1 cellular context compared by ENCODE assay signal in the genomic region with DNA sequence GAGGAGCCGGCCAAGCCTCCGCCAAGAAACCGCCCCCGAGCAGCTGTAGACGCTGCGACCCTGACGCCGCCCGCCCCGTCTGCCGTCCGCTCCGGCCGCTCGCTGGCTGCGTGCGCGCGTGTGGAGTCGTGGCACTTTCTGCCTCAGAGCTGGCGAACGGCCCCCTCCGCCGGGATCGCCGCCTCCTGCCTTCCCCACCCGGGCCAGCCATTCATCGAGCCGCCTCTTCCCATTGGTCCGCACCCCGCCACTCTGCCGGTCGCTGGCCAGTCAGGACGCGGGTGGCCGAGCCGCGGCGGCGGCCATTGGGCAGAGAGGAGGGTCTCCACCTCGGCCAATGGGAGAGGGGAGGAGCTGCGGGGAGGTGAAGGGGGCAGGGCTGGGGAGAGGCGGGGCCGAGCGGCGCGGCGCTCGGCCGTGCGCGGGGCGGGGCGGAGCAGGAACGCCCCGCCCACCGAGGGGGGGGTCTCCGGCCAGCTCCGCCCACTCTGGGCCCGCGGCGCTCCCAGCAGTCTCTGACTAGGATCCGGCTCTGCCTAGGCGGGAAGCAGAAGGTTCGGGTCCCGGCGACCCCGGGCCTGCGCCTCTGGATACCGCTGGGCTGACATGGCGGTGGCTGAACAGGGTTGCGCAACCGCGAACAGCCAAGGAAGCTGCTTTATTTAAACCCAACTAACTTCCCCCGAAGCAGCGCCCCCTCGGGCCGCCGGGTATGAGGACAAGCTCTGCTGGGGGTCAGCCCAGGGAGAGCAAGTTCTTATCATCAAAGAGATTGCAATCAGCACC.
TF ChIP-seq lines count a peak whose summit lies in the region.

A gene with protein sequence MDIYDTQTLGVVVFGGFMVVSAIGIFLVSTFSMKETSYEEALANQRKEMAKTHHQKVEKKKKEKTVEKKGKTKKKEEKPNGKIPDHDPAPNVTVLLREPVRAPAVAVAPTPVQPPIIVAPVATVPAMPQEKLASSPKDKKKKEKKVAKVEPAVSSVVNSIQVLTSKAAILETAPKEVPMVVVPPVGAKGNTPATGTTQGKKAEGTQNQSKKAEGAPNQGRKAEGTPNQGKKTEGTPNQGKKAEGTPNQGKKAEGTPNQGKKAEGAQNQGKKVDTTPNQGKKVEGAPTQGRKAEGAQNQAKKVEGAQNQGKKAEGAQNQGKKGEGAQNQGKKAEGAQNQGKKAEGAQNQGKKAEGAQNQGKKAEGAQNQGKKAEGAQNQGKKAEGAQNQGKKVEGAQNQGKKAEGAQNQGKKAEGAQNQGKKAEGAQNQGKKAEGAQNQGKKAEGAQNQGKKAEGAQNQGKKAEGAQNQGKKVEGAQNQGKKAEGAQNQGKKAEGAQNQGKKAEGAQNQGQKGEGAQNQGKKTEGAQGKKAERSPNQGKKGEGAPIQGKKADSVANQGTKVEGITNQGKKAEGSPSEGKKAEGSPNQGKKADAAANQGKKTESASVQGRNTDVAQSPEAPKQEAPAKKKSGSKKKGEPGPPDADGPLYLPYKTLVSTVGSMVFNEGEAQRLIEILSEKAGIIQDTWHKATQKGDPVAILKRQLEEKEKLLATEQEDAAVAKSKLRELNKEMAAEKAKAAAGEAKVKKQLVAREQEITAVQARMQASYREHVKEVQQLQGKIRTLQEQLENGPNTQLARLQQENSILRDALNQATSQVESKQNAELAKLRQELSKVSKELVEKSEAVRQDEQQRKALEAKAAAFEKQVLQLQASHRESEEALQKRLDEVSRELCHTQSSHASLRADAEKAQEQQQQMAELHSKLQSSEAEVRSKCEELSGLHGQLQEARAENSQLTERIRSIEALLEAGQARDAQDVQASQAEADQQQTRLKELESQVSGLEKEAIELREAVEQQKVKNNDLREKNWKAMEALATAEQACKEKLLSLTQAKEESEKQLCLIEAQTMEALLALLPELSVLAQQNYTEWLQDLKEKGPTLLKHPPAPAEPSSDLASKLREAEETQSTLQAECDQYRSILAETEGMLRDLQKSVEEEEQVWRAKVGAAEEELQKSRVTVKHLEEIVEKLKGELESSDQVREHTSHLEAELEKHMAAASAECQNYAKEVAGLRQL (N-terminal part only) (minus strand): TSS at position 140 of the 786 bp plus-strand sequence. CDS start 21,735 bp downstream, outside the sequence.

TF ChIP-seq in K562, 482 proteins besides CTCF, POLR2A, EP300 and RAD21 (continued from another document and continues in another):
- TF ChIP-seq, protein P1, sequence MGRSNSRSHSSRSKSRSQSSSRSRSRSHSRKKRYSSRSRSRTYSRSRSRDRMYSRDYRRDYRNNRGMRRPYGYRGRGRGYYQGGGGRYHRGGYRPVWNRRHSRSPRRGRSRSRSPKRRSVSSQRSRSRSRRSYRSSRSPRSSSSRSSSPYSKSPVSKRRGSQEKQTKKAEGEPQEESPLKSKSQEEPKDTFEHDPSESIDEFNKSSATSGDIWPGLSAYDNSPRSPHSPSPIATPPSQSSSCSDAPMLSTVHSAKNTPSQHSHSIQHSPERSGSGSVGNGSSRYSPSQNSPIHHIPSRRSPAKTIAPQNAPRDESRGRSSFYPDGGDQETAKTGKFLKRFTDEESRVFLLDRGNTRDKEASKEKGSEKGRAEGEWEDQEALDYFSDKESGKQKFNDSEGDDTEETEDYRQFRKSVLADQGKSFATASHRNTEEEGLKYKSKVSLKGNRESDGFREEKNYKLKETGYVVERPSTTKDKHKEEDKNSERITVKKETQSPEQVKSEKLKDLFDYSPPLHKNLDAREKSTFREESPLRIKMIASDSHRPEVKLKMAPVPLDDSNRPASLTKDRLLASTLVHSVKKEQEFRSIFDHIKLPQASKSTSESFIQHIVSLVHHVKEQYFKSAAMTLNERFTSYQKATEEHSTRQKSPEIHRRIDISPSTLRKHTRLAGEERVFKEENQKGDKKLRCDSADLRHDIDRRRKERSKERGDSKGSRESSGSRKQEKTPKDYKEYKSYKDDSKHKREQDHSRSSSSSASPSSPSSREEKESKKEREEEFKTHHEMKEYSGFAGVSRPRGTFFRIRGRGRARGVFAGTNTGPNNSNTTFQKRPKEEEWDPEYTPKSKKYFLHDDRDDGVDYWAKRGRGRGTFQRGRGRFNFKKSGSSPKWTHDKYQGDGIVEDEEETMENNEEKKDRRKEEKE (IDR thresholded peaks at IDR 0.05; ENCODE audit: borderline replicate concordance in 1 of 2, control insufficient read depth in 1 of 2, low read depth in 2 of 2, low read length in 1 of 2), result no peak
- TF ChIP-seq ZNF24 (IDR thresholded peaks at IDR 0.05) (peak; percentile 36; the same call in 1 of the 2 replicates), ARID2 (IDR thresholded peaks at IDR 0.05) (no peak), XRCC5 (IDR thresholded peaks at IDR 0.05; ENCODE audit: low read depth, low read length) (peak; percentile 77; the same call in 1 of the 2 replicates), MLLT1 (IDR thresholded peaks at IDR 0.05) (peak in 1 of 2 experiments; percentile 81; a peak in 1 of 4 replicates), PRPF4 (IDR thresholded peaks at IDR 0.05; ENCODE audit: insufficient read depth, low read depth, low read length, poor library complexity, severe bottlenecking) (peak; percentile 44), HNRNPH1 (optimal IDR thresholded peaks at IDR 0.05; ENCODE audit: low read depth, low read length) (no peak), ARID3A (IDR thresholded peaks at IDR 0.05; ENCODE audit: borderline replicate concordance, low read depth, low read length) (no peak), FOXM1 (IDR thresholded peaks at IDR 0.05; ENCODE audit: low read depth) (peak; percentile 69), FOXM1 (CRISPR knock-in tag; IDR thresholded peaks at IDR 0.05; ENCODE audit: low read depth) (no peak), SMAD1 (IDR thresholded peaks at IDR 0.05; ENCODE audit: low read depth, low read length, partially characterized antibody) (no peak), ZNF217 (CRISPR knock-in tag; IDR thresholded peaks at IDR 0.05) (no peak), CC2D1A (IDR thresholded peaks at IDR 0.05) (no peak), ILK (tag; IDR thresholded peaks at IDR 0.05; ENCODE audit: borderline replicate concordance, low read depth) (no peak), HNRNPUL1 (IDR thresholded peaks at IDR 0.05; ENCODE audit: low read length) (no peak), ZNF512 (tag; IDR thresholded peaks at IDR 0.05) (no peak), SP1 (CRISPR knock-in tag; IDR thresholded peaks at IDR 0.05) (peak; percentile 89), ZNF830 (CRISPR knock-in tag; IDR thresholded peaks at IDR 0.05) (no peak), EWSR1 (IDR thresholded peaks at IDR 0.05; ENCODE audit: borderline replicate concordance, low read depth, partially characterized antibody) (no peak), SMARCB1 (IDR thresholded peaks at IDR 0.05; ENCODE audit: insufficient read length, low read depth) (no peak), GTF3C2 (IDR thresholded peaks at IDR 0.05; ENCODE audit: borderline replicate concordance, extremely low read depth, insufficient read length) (no peak)
- TF ChIP-seq, protein P2, sequence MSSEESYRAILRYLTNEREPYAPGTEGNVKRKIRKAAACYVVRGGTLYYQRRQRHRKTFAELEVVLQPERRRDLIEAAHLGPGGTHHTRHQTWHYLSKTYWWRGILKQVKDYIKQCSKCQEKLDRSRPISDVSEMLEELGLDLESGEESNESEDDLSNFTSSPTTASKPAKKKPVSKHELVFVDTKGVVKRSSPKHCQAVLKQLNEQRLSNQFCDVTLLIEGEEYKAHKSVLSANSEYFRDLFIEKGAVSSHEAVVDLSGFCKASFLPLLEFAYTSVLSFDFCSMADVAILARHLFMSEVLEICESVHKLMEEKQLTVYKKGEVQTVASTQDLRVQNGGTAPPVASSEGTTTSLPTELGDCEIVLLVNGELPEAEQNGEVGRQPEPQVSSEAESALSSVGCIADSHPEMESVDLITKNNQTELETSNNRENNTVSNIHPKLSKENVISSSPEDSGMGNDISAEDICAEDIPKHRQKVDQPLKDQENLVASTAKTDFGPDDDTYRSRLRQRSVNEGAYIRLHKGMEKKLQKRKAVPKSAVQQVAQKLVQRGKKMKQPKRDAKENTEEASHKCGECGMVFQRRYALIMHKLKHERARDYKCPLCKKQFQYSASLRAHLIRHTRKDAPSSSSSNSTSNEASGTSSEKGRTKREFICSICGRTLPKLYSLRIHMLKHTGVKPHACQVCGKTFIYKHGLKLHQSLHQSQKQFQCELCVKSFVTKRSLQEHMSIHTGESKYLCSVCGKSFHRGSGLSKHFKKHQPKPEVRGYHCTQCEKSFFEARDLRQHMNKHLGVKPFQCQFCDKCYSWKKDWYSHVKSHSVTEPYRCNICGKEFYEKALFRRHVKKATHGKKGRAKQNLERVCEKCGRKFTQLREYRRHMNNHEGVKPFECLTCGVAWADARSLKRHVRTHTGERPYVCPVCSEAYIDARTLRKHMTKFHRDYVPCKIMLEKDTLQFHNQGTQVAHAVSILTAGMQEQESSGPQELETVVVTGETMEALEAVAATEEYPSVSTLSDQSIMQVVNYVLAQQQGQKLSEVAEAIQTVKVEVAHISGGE (CRISPR knock-in tag; IDR thresholded peaks at IDR 0.05), result no peak
- TF ChIP-seq, protein P3, sequence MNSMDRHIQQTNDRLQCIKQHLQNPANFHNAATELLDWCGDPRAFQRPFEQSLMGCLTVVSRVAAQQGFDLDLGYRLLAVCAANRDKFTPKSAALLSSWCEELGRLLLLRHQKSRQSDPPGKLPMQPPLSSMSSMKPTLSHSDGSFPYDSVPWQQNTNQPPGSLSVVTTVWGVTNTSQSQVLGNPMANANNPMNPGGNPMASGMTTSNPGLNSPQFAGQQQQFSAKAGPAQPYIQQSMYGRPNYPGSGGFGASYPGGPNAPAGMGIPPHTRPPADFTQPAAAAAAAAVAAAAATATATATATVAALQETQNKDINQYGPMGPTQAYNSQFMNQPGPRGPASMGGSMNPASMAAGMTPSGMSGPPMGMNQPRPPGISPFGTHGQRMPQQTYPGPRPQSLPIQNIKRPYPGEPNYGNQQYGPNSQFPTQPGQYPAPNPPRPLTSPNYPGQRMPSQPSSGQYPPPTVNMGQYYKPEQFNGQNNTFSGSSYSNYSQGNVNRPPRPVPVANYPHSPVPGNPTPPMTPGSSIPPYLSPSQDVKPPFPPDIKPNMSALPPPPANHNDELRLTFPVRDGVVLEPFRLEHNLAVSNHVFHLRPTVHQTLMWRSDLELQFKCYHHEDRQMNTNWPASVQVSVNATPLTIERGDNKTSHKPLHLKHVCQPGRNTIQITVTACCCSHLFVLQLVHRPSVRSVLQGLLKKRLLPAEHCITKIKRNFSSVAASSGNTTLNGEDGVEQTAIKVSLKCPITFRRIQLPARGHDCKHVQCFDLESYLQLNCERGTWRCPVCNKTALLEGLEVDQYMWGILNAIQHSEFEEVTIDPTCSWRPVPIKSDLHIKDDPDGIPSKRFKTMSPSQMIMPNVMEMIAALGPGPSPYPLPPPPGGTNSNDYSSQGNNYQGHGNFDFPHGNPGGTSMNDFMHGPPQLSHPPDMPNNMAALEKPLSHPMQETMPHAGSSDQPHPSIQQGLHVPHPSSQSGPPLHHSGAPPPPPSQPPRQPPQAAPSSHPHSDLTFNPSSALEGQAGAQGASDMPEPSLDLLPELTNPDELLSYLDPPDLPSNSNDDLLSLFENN (IDR thresholded peaks at IDR 0.05; ENCODE audit: low read depth in 2 of 2, low read length in 2 of 2), result 0 out of 4 replicates have a peak, but pooled peaks of 1 of the 2 experiments have one; percentile 42
